ENCODE assay signal across 14 cellular contexts in genomic region chr17:19975601-19976000, GRCh38. TPM values are rescaled to one million over a fixed set of nuclear protein-coding genes. Genes with fewer than 3 reads are reported as not detected.
DNase-seq lines count a peak whose midpoint lies in the region; FAIRE-seq and TF ChIP-seq lines count a peak whose summit lies in the region.
"Had no signal": no experiment of that assay in that cellular context is flagged by ENCODE, and none has a peak within 500 bp of the region (broad histone marks: within the 10 kb centered on the region; RNA-seq: fewer than 3 reads in every experiment).

No MANE protein-coding gene starts in this region.

- peak overlapping the region; percentile 86 for H3K4me2 ChIP-seq in Loucy (ENCODE audit: low read depth, low read length, poor library complexity, severe bottlenecking)

- TF ChIP-seq CTCF in Loucy (conservative IDR thresholded peaks at IDR 0.05; ENCODE audit: low read length), result no peak
- no peak for TF ChIP-seq CTCF in neural crest cell (conservative IDR thresholded peaks at IDR 0.05)
- no peak for TF ChIP-seq CTCF in ascending aorta (IDR thresholded peaks at IDR 0.05)

- no peaks in the 10 kb centered on the region for H3K9me3 ChIP-seq in Loucy (ENCODE audit: insufficient read depth, low read depth, low read length)
- H3K9me3 ChIP-seq in adipocyte (ENCODE audit: control insufficient read depth, low read length), result no peaks in the 10 kb centered on the region
- no peaks in the 10 kb centered on the region for H3K9me3 ChIP-seq in ascending aorta
- H3K9me3 ChIP-seq: lower lobe of right lung had no signal

- intact Hi-C loops in ascending aorta (cut with DNase I), result no loop called here

- H3K9me3 Mint-ChIP-seq in T-helper 2 cell treated with Interferon-gamma antibody and Interleukin-4, amounts not matched to agents 5 μg/mL and 100 μg/mL, for 36 hours, result peaks cover 7% of the 10 kb centered on the region
- H3K9me3 Mint-ChIP-seq in neural crest cell, result peaks cover 7% of the 10 kb centered on the region

- no peak for DNase-seq in T-helper 2 cell treated with Interferon-gamma antibody and Interleukin-4, amounts not matched to agents 5 μg/mL and 100 μg/mL, for 36 hours (ENCODE audit: low spot score)
- no peak for DNase-seq in T-helper 2 cell
- DNase-seq in adipocyte (ENCODE audit: low read depth), result no peak
- DNase-seq in neural crest cell (ENCODE audit: low read depth, low spot score), result no peak
- no peak for DNase-seq in RCC 7860 (ENCODE audit: low spot score)
- DNase-seq in EL, result no peak
- no peak for DNase-seq in ascending aorta (ENCODE audit: low spot score in 2 of 2)
- DNase-seq: effector CD4-positive, alpha-beta T cell; GDM1; head of caudate nucleus; lower lobe of right lung; NCI-H187; RPMI8226 had no signal

- no peak overlapping the region for H2AFZ ChIP-seq in Loucy (ENCODE audit: low read length)

- H4K20me1 ChIP-seq in Loucy (ENCODE audit: insufficient read depth, low read length, poor library complexity, severe bottlenecking), result peaks cover 30% of the 10 kb centered on the region

- peaks cover 46% of the 10 kb centered on the region for H3K36me3 Mint-ChIP-seq in T-helper 2 cell treated with Interferon-gamma antibody and Interleukin-4, amounts not matched to agents 5 μg/mL and 100 μg/mL, for 36 hours (ENCODE audit: low read depth)
- H3K36me3 Mint-ChIP-seq in neural crest cell (ENCODE audit: low read depth), result peaks cover 7% of the 10 kb centered on the region

- peak overlapping the region; percentile 96 for H3K9ac ChIP-seq in Loucy (ENCODE audit: low read depth, low read length, poor library complexity, severe bottlenecking)
- H3K9ac ChIP-seq in adipocyte (ENCODE audit: low read length), result no peak overlapping the region

- H3K4me3 ChIP-seq in Loucy (ENCODE audit: low read length, poor library complexity, severe bottlenecking) (peak overlapping the region; percentile 89), adipocyte (ENCODE audit: low read length) (peak overlapping the region; percentile 99), ascending aorta (no peak overlapping the region)
- H3K4me3 ChIP-seq: lower lobe of right lung had no signal

- peaks cover 43% of the 10 kb centered on the region for H3K4me1 ChIP-seq in Loucy (ENCODE audit: insufficient read depth, low read length, poor library complexity, severe bottlenecking)
- H3K4me1 ChIP-seq in adipocyte (ENCODE audit: control insufficient read depth, insufficient read depth, low read length), result peaks cover 18% of the 10 kb centered on the region
- peaks cover 12 to 13% of the 10 kb centered on the region in 2 donors for H3K4me1 ChIP-seq in ascending aorta

- H3K4me1 Mint-ChIP-seq in T-helper 2 cell treated with Interferon-gamma antibody and Interleukin-4, amounts not matched to agents 5 μg/mL and 100 μg/mL, for 36 hours (ENCODE audit: low read depth), result peaks cover 33% of the 10 kb centered on the region
- peaks cover 24% of the 10 kb centered on the region for H3K4me1 Mint-ChIP-seq in neural crest cell

- H3K79me2 ChIP-seq in Loucy (ENCODE audit: insufficient read depth, low read length), result peaks cover 81% of the 10 kb centered on the region

- H3K27me3 ChIP-seq in Loucy (ENCODE audit: insufficient read depth, low read length, poor library complexity, severe bottlenecking) (no peaks in the 10 kb centered on the region), adipocyte (replicated peaks; ENCODE audit: control insufficient read depth, insufficient read depth, low read length) (no peaks in the 10 kb centered on the region), ascending aorta (no peaks in the 10 kb centered on the region)

- no peaks in the 10 kb centered on the region for H3K27me3 Mint-ChIP-seq in T-helper 2 cell treated with Interferon-gamma antibody and Interleukin-4, amounts not matched to agents 5 μg/mL and 100 μg/mL, for 36 hours (ENCODE audit: low read depth)
- no peaks in the 10 kb centered on the region for H3K27me3 Mint-ChIP-seq in neural crest cell (ENCODE audit: low read depth)

- 0 out of 2 replicates have a peak, but pooled peaks cover 3% of the 10 kb centered on the region for H3K36me3 ChIP-seq in Loucy (ENCODE audit: insufficient read depth, low read length)
- H3K36me3 ChIP-seq in adipocyte (ENCODE audit: control insufficient read depth, insufficient read depth, low read length, severe bottlenecking), result peaks cover 13% of the 10 kb centered on the region
- peaks cover 4 to 5% of the 10 kb centered on the region in 2 donors for H3K36me3 ChIP-seq in ascending aorta

- no peaks in the 10 kb centered on the region for H3F3A ChIP-seq in Loucy (ENCODE audit: low read depth)

- H3K4me3 Mint-ChIP-seq in T-helper 2 cell treated with Interferon-gamma antibody and Interleukin-4, amounts not matched to agents 5 μg/mL and 100 μg/mL, for 36 hours, result peak overlapping the region; percentile 48
- H3K4me3 Mint-ChIP-seq in neural crest cell, result peak overlapping the region; percentile 86

- H3K9me2 ChIP-seq in Loucy (replicated peaks; ENCODE audit: low read depth, low read length), result no peaks in the 10 kb centered on the region

- no peak overlapping the region for H3K27ac ChIP-seq in ascending aorta
- H3K27ac ChIP-seq: lower lobe of right lung had no signal

- H3K27ac Mint-ChIP-seq in T-helper 2 cell treated with Interferon-gamma antibody and Interleukin-4, amounts not matched to agents 5 μg/mL and 100 μg/mL, for 36 hours, result no peak overlapping the region
- no peak overlapping the region for H3K27ac Mint-ChIP-seq in neural crest cell (ENCODE audit: unreplicated experiment)

- no peak for FAIRE-seq in RCC 7860 (lab: Jason Lieb, UNC)

RNA-seq across cellular contexts. Expression of gene AKAP10, which starts 2.0 kb away (rescaled TPM):
- total RNA-seq in neural crest cell (22.5 and 27.1 TPM in 2 replicates), ascending aorta (15.0 TPM)

RNA-seq across cellular contexts. Expression of gene SPECC1, which starts 33.6 kb away (rescaled TPM):
- total RNA-seq in neural crest cell, result 71.0 and 80.8 TPM in 2 replicates
- total RNA-seq in ascending aorta, result 76.4 TPM

Comparison
In these comparisons a context has a peak if more than half of its experiments do, and no peak if none do; other contexts are left out.
1. H3K4me3 ChIP-seq: peak in Loucy (single experiment) and adipocyte (single experiment); none in ascending aorta (0 of 2).